In the genomic region with DNA sequence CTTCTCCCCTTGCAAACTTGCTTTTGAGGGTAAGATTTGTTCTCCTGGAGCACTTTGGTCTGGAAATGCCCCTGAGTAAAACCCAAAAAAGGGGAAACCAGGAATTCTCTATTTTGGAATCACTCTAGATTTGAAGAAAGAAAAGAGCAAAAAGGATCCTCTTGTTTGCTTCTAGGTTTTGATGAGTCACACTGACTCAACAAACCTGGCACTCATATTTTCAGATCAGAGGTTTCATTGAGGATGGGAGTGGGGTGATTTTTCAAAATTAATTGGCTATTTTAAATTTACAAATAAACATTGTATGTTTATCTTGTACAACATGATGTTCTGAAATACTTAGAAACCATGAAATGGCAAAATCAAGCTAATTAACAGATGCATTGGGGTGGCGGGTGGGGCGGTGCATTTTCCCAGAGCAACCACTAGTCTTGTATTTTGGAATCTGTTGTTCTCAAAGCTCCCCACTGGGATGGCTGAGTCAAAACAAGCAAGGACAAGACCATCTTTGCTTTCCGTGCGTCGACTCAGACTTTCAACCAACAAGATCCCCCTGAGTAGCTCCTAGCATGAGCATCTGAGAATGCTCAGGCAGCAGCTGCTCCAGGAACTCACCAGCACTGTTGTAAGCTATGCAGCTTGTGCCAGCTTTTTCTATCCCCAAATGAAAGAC, we compare ENCODE assay signal across 18 cellular contexts.
"Had no signal": no experiment of that assay in that cellular context is flagged by ENCODE, and none has a peak within 500 bp of the region (broad histone marks: within the 10 kb centered on the region; RNA-seq: fewer than 3 reads in every experiment).

No MANE protein-coding gene starts in this region.

- H3K27me3 Mint-ChIP-seq: activated CD4-positive, alpha-beta T cell treated with anti-CD3 and anti-CD28 coated beads, Interleukin-2, amount 10 ng/mL, durations not matched to agents 7 days and 5 days; stimulated activated naive CD8-positive, alpha-beta T cell treated with anti-CD3 and anti-CD28 coated beads, Interleukin-15, amount 100 ng/mL, for 72 hours; T-helper 17 cell had no signal

- H3K27ac ChIP-seq: adrenal gland, body of pancreas, ovary, thoracic aorta had no signal

- H3K4me1 Mint-ChIP-seq: activated CD4-positive, alpha-beta T cell treated with anti-CD3 and anti-CD28 coated beads, Interleukin-2, amount 10 ng/mL, durations not matched to agents 7 days and 5 days; stimulated activated naive CD8-positive, alpha-beta T cell treated with anti-CD3 and anti-CD28 coated beads, Interleukin-15, amount 100 ng/mL, for 72 hours; T-helper 17 cell had no signal

- H3K9me3 Mint-ChIP-seq: activated T-helper 2 cell treated with anti-CD3 and anti-CD28 coated beads, Interferon-gamma antibody, Interleukin-2, Interleukin-4, amounts not matched to agents 10 μg/mL and 5 μg/mL and 100 μg/mL, durations not matched to agents 14 hours and 24 hours and 36 hours; neural crest cell had no signal

- H3K36me3 ChIP-seq: adrenal gland, ovary, thoracic aorta had no signal

- H3K9me3 ChIP-seq: adrenal gland, body of pancreas, ovary, thoracic aorta had no signal

- H3K4me1 ChIP-seq: adrenal gland had no signal

- FAIRE-seq: TTC549 had no signal

- H3K4me3 Mint-ChIP-seq: activated CD4-positive, alpha-beta T cell treated with anti-CD3 and anti-CD28 coated beads, Interleukin-2, amount 10 ng/mL, durations not matched to agents 7 days and 5 days; neural crest cell; stimulated activated naive CD8-positive, alpha-beta T cell treated with anti-CD3 and anti-CD28 coated beads, Interleukin-15, amount 100 ng/mL, for 72 hours; T-helper 17 cell had no signal

- ATAC-seq: body of pancreas; esophagus mucosa; stimulated activated naive CD8-positive, alpha-beta T cell treated with anti-CD3 and anti-CD28 coated beads, Interleukin-15, amount 100 ng/mL, for 72 hours; T-helper 17 cell had no signal

- DNase-seq: activated CD4-positive, alpha-beta T cell treated with anti-CD3 and anti-CD28 coated beads, Interleukin-2, amount 10 ng/mL, durations not matched to agents 7 days and 5 days; activated CD4-positive, CD25-positive, alpha-beta regulatory T cell; activated naive CD4-positive, alpha-beta T cell treated with anti-CD3 and anti-CD28 coated beads, Interleukin-2, amount 50 U/mL, for 16 hours; activated T-cell treated with anti-CD3 and anti-CD28 coated beads for 4 hours; adrenal gland; body of pancreas; cerebellar nuclear complex; dermis blood vessel endothelial cell; ovary; stimulated activated CD4-positive, alpha-beta T cell treated with anti-CD3 and anti-CD28 coated beads, Interleukin-15, amount 100 ng/mL, for 24 hours; stimulated activated CD4-positive, alpha-beta T cell treated with anti-CD3 and anti-CD28 coated beads, Interleukin-4, amount 100 ng/mL, for 24 hours; stimulated activated naive CD8-positive, alpha-beta T cell treated with anti-CD3 and anti-CD28 coated beads, Interleukin-15, amount 100 ng/mL, for 72 hours; T-helper 17 cell had no signal

- H3K4me3 ChIP-seq: adrenal gland, body of pancreas, ovary, thoracic aorta had no signal

- H3K27ac Mint-ChIP-seq: activated CD4-positive, alpha-beta T cell treated with anti-CD3 and anti-CD28 coated beads, Interleukin-2, amount 10 ng/mL, durations not matched to agents 7 days and 5 days; activated T-helper 2 cell treated with anti-CD3 and anti-CD28 coated beads, Interferon-gamma antibody, Interleukin-2, Interleukin-4, amounts not matched to agents 10 μg/mL and 5 μg/mL and 100 μg/mL, durations not matched to agents 14 hours and 24 hours and 36 hours; stimulated activated naive CD8-positive, alpha-beta T cell treated with anti-CD3 and anti-CD28 coated beads, Interleukin-15, amount 100 ng/mL, for 72 hours; T-helper 17 cell had no signal
